13 cellular contexts compared by ENCODE assay signal in genomic region chr4:184477201-184477999, GRCh38. TPM values are rescaled to one million over a fixed set of nuclear protein-coding genes. Genes with fewer than 3 reads are reported as not detected.
DNase-seq lines count a peak whose midpoint lies in the region; ATAC-seq, FAIRE-seq and TF ChIP-seq lines count a peak whose summit lies in the region.
"Had no signal": no experiment of that assay in that cellular context is flagged by ENCODE, and none has a peak within 500 bp of the region (broad histone marks: within the 10 kb centered on the region; RNA-seq: fewer than 3 reads in every experiment).

No MANE protein-coding gene starts in this region.

- no peak overlapping the region for H3K14ac ChIP-seq in mesenchymal stem cell (ENCODE audit: low read length in 2 of 2)

- no peak overlapping the region for H2BK12ac ChIP-seq in mesenchymal stem cell (ENCODE audit: low read length in 2 of 2)

- H3K36me3 Mint-ChIP-seq in astrocyte (ENCODE audit: low read depth, unreplicated experiment) = no peaks in the 10 kb centered on the region

- H3K4me2 ChIP-seq in astrocyte (ENCODE audit: low read length) = no peak overlapping the region
- no peak overlapping the region for H3K4me2 ChIP-seq in mesenchymal stem cell (ENCODE audit: low read length, poor library complexity, severe bottlenecking)

- H4K8ac ChIP-seq in mesenchymal stem cell (ENCODE audit: low read length) = no peak overlapping the region

- no peak for TF ChIP-seq EP300 in tibial nerve (IDR thresholded peaks at IDR 0.05)

- no peak for FAIRE-seq in astrocyte (lab: Jason Lieb, UNC)
- FAIRE-seq: GM18507, islet of Langerhans, urothelium cell line had no signal

- H3K27me3 Mint-ChIP-seq in astrocyte (ENCODE audit: low read depth, unreplicated experiment) = no peaks in the 10 kb centered on the region

- no peak overlapping the region for H2BK5ac ChIP-seq in mesenchymal stem cell (ENCODE audit: low read depth, low read length, poor library complexity, severe bottlenecking)

- no peak overlapping the region for H3K27ac Mint-ChIP-seq in astrocyte (ENCODE audit: unreplicated experiment)

- no peak overlapping the region for H3K27ac ChIP-seq in astrocyte (ENCODE audit: low read depth, low read length)
- no peak overlapping the region for H3K27ac ChIP-seq in mesenchymal stem cell (ENCODE audit: low read length, poor library complexity, severe bottlenecking)
- H3K27ac ChIP-seq in tibial nerve = peak overlapping the region; percentile 4 to 100 (median 66)
- H3K27ac ChIP-seq: WERI-Rb-1 had no signal

- intact Hi-C loops in Right ventricle myocardium inferior (cut with DNase I) = no loop called here

- H3K9me3 Mint-ChIP-seq in astrocyte (ENCODE audit: unreplicated experiment) = no peaks in the 10 kb centered on the region

- H3K23ac ChIP-seq in mesenchymal stem cell (ENCODE audit: low read length in 2 of 2) = no peak overlapping the region

- H2AFZ ChIP-seq in astrocyte (ENCODE audit: low read depth, low read length) = no peak overlapping the region
- H2AFZ ChIP-seq in mesenchymal stem cell (ENCODE audit: low read depth, low read length) = no peak overlapping the region

- peak; percentile 13 for DNase-seq in activated naive CD4-positive, alpha-beta T cell treated with Interleukin-2 at 50 U/mL for 16 hours
- no peak for DNase-seq in activated naive CD4-positive, alpha-beta T cell (lab: John Stamatoyannopoulos, UW)
- DNase-seq in astrocyte (ENCODE audit: low read depth) = no peak
- no peak for DNase-seq in mesenchymal stem cell
- no peak for DNase-seq in tibial nerve (ENCODE audit: low spot score in 2 of 2)
- no peak for DNase-seq in NCI-H2029 treated with DMSO at 0.1 percent for 48 hours (lab: John Stamatoyannopoulos, UW)
- no peak for DNase-seq in DMS 273 treated with DMSO at 0.1 percent for 48 hours (lab: John Stamatoyannopoulos, UW)
- no peak for DNase-seq in Right ventricle myocardium inferior (ENCODE audit: missing footprints)
- DNase-seq: WERI-Rb-1 had no signal

- peaks cover 12% of the 10 kb centered on the region for H3K4me1 Mint-ChIP-seq in astrocyte (ENCODE audit: low read depth, unreplicated experiment)

- H3K4me1 ChIP-seq in astrocyte (ENCODE audit: insufficient read depth, low read length) = peaks cover 7% of the 10 kb centered on the region
- H3K4me1 ChIP-seq in mesenchymal stem cell (ENCODE audit: control insufficient read depth, insufficient read depth, low read depth, low read length) = peaks cover 2% of the 10 kb centered on the region
- H3K4me1 ChIP-seq in tibial nerve = peaks cover 0 to 52% (median 36%) of the 10 kb centered on the region in 4 donors

- no peak overlapping the region for H2BK120ac ChIP-seq in mesenchymal stem cell (ENCODE audit: low read depth, low read length)

- H2BK15ac ChIP-seq in mesenchymal stem cell (ENCODE audit: low read depth, poor library complexity, severe bottlenecking) = no peak overlapping the region

- 77% methylated on average over 9 of the region's 9 CpGs for WGBS in mesenchymal stem cell
- 36 to 39% methylated on average over 9 of the region's 9 CpGs for WGBS in tibial nerve, 2 donors

- no peaks in the 10 kb centered on the region for H4K20me1 ChIP-seq in astrocyte (ENCODE audit: insufficient read depth, low read length)

- H2AK5ac ChIP-seq in mesenchymal stem cell (ENCODE audit: low read length, severe bottlenecking) = no peak overlapping the region

- H3K9ac ChIP-seq in astrocyte (ENCODE audit: low read length) = no peak overlapping the region
- H3K9ac ChIP-seq in mesenchymal stem cell (ENCODE audit: low read length) = peak overlapping the region; percentile 37

- TF ChIP-seq POLR2A in tibial nerve (IDR thresholded peaks at IDR 0.05) = no peak

- no peak for ATAC-seq in Right ventricle myocardium inferior

- H3K4me3 Mint-ChIP-seq in astrocyte (ENCODE audit: unreplicated experiment) = peak overlapping the region; percentile 5

- no peak for TF ChIP-seq CTCF in astrocyte (IDR thresholded peaks at IDR 0.05; ENCODE audit: insufficient read depth, low read depth, low read length)
- no peak for TF ChIP-seq CTCF in tibial nerve (IDR thresholded peaks at IDR 0.05)

- H3K79me2 ChIP-seq in astrocyte (ENCODE audit: insufficient read depth, low read length) = peaks cover 24% of the 10 kb centered on the region

- no peak overlapping the region for H4K91ac ChIP-seq in mesenchymal stem cell (ENCODE audit: low read length)

- no peak overlapping the region for H3K18ac ChIP-seq in mesenchymal stem cell (ENCODE audit: low read depth in 1 of 2, low read length in 2 of 2)

- H3K4ac ChIP-seq in mesenchymal stem cell (ENCODE audit: low read depth in 1 of 2, low read length in 2 of 2) = no peak overlapping the region

- H3K9me3 ChIP-seq in astrocyte (ENCODE audit: insufficient read depth, low read depth, low read length) (no peaks in the 10 kb centered on the region), mesenchymal stem cell (ENCODE audit: control insufficient read depth, low read length) (no peaks in the 10 kb centered on the region), tibial nerve (no peaks in the 10 kb centered on the region)
- H3K9me3 ChIP-seq: HAP-1 had no signal

- H3K36me3 ChIP-seq in astrocyte (ENCODE audit: insufficient read depth, low read length) (no peaks in the 10 kb centered on the region), mesenchymal stem cell (ENCODE audit: control insufficient read depth in 1 of 2, insufficient read depth in 2 of 2, low read depth in 1 of 2, low read length in 2 of 2) (no peaks in the 10 kb centered on the region), tibial nerve (no peaks in the 10 kb centered on the region)
- H3K36me3 ChIP-seq: HAP-1, WERI-Rb-1 had no signal

- no peak overlapping the region for H3K4me3 ChIP-seq in astrocyte (ENCODE audit: insufficient read depth, low read depth, low read length)
- no peak overlapping the region for H3K4me3 ChIP-seq in mesenchymal stem cell (ENCODE audit: insufficient read depth in 1 of 2, low read depth in 1 of 2, low read length in 2 of 2)
- H3K4me3 ChIP-seq in tibial nerve = no peak overlapping the region
- H3K4me3 ChIP-seq: HAP-1 had no signal

- H3K27me3 ChIP-seq in astrocyte (ENCODE audit: insufficient read depth, low read length) (no peaks in the 10 kb centered on the region), mesenchymal stem cell (ENCODE audit: control insufficient read depth in 1 of 2, insufficient read depth in 1 of 2, low read length in 2 of 2) (no peaks in the 10 kb centered on the region), tibial nerve (no peaks in the 10 kb centered on the region)

- H3K79me1 ChIP-seq in mesenchymal stem cell (replicated peaks; ENCODE audit: low read length, poor library complexity, severe bottlenecking) = peaks cover 8% of the 10 kb centered on the region

RNA-seq across cellular contexts. Expression of gene IRF2, which starts 3.0 kb away (rescaled TPM):
- total RNA-seq in astrocyte (12.6 and 18.0 TPM in 2 replicates), tibial nerve (10 to 100 TPM; 23.7 to 36.8 (median 30.4) TPM), Right ventricle myocardium inferior (34.0 TPM)
- 30.5 TPM for polyA plus RNA-seq in mesenchymal stem cell (2013, experiment 1 of 2)
- 30.8 TPM for polyA plus RNA-seq in mesenchymal stem cell (2013, experiment 2 of 2)

Comparison
In these comparisons a context has a peak if more than half of its experiments do, and no peak if none do; other contexts are left out.
1. H3K27ac ChIP-seq: peak in tibial nerve (4 of 4); none in astrocyte (single experiment) and mesenchymal stem cell (single experiment).